Comparison of ENCODE assay signal across 11 cellular contexts in the genomic region with DNA sequence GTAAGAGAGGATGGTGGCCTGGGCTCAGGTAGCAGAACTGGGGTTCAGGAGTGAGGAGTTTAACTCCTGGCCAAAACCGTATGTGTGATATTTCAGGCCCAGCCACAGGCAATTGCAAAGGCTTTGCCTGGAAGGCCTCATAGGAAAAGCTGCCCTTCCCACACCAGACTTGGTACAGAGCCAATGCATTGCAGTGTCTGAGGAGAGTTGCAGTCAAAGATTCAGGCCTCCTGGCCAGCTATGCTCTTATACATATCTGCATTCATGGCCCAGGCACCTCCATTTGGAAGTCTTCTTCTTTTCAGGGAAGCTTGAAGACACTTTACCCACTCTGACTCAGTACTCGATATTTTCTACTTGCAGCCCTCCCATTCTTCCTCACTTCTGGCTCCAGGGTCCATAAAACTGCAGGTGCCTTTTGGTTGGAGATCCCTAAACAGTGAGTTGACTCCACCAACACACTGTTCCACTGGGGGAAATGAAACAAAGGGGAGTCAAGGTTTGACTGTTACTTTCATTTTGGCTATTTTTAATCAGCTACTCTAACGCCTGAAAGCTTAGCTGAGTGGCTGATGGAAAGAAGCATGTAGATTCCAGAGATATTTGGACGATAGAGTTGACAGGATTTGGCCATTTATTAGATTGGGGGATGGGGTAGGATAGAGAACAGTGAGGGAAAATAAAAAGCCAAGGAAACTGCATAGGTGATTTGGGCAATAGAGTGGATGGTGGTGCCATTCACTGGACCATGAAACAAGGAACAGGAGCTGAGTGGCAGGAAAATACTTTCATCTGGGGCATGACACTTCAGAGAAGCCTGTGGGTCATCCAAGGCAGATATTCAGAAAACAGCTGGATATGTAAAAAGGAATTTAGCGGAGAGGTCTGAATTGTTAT. TPM values are rescaled to one million over a fixed set of nuclear protein-coding genes. Genes with fewer than 3 reads are reported as not detected.
DNase-seq lines count a peak whose midpoint lies in the region; ATAC-seq, FAIRE-seq and TF ChIP-seq lines count a peak whose summit lies in the region.
"Had no signal": no experiment of that assay in that cellular context is flagged by ENCODE, and none has a peak within 500 bp of the region (broad histone marks: within the 10 kb centered on the region; RNA-seq: fewer than 3 reads in every experiment).

No MANE protein-coding gene starts in this region.

- DNase-seq in GM23248: peak; percentile 65
- peak in 1 of 6 donors; percentile 27 for DNase-seq in pancreas
- DNase-seq in 8988T: no peak
- DNase-seq in stimulated activated CD4-positive, alpha-beta T cell treated with anti-CD3 and anti-CD28 coated beads, Interleukin-2, amount 100 ng/mL, for 24 hours: no peak
- DNase-seq in cerebellum (ENCODE audit: low spot score): no peak
- no peak for DNase-seq in activated CD4-positive, alpha-beta memory T cell treated with anti-CD3 and anti-CD28 coated beads, Interleukin-2, amount 10 ng/mL, durations not matched to agents 7 days and 5 days
- DNase-seq: foreskin melanocyte, NCI-H345 had no signal

- no peaks in the 10 kb centered on the region for H3F3A ChIP-seq in GM23248 (ENCODE audit: insufficient read depth)

- H3K4me3 Mint-ChIP-seq in activated CD4-positive, alpha-beta memory T cell treated with anti-CD3 and anti-CD28 coated beads, Interleukin-2, amount 10 ng/mL, durations not matched to agents 7 days and 5 days: no peak overlapping the region

- CTCF ChIA-PET in activated CD4-positive, alpha-beta memory T cell treated with anti-CD3 and anti-CD28 coated beads, Interleukin-2, amount 10 ng/mL, durations not matched to agents 7 days and 5 days (lab: Charles Lee): no interaction called here

- no peak for TF ChIP-seq CTCF in pancreas (IDR thresholded peaks at IDR 0.05)

- no peak overlapping the region for H3K4me2 ChIP-seq in GM23248 (ENCODE audit: unreplicated experiment)

- no peaks in the 10 kb centered on the region for H3K4me1 Mint-ChIP-seq in activated CD4-positive, alpha-beta memory T cell treated with anti-CD3 and anti-CD28 coated beads, Interleukin-2, amount 10 ng/mL, durations not matched to agents 7 days and 5 days

- H3K27ac ChIP-seq in GM23248 (no peak overlapping the region), pancreas (no peak overlapping the region)
- H3K27ac ChIP-seq: tibial artery had no signal

- H3K27ac Mint-ChIP-seq in activated CD4-positive, alpha-beta memory T cell treated with anti-CD3 and anti-CD28 coated beads, Interleukin-2, amount 10 ng/mL, durations not matched to agents 7 days and 5 days: no peak overlapping the region

- H3K9me2 ChIP-seq in GM23248 (ENCODE audit: insufficient read depth): no peaks in the 10 kb centered on the region

- H3K9ac ChIP-seq in GM23248: no peak overlapping the region

- in situ Hi-C loops in GM23248 (cut with MboI): no loop called here

- H3K27me3 ChIP-seq in GM23248 (replicated peaks; ENCODE audit: insufficient read depth) (no peaks in the 10 kb centered on the region), pancreas (no peaks in the 10 kb centered on the region)
- H3K27me3 ChIP-seq: tibial artery had no signal

- H3K79me2 ChIP-seq in GM23248 (ENCODE audit: insufficient read depth): no peaks in the 10 kb centered on the region

- no peak for FAIRE-seq in pancreas (lab: Jason Lieb, UNC)

- H3K9me3 ChIP-seq in GM23248 (ENCODE audit: low read depth) (no peaks in the 10 kb centered on the region), pancreas (no peaks in the 10 kb centered on the region)
- H3K9me3 ChIP-seq: tibial artery had no signal

- H3K36me3 Mint-ChIP-seq in activated CD4-positive, alpha-beta memory T cell treated with anti-CD3 and anti-CD28 coated beads, Interleukin-2, amount 10 ng/mL, durations not matched to agents 7 days and 5 days (ENCODE audit: low read depth): no peaks in the 10 kb centered on the region

- peak overlapping the region; percentile 11; the same call in 1 of the 2 replicates for H2AFZ ChIP-seq in GM23248

- H3K4me1 ChIP-seq in GM23248 (ENCODE audit: insufficient read depth): no peaks in the 10 kb centered on the region
- H3K4me1 ChIP-seq in pancreas: no peaks in the 10 kb centered on the region

- intact Hi-C loops in pancreas (cut with DNase I): no loop called here

- no peaks in the 10 kb centered on the region for H3K36me3 ChIP-seq in GM23248 (ENCODE audit: low read depth)
- H3K36me3 ChIP-seq in pancreas: no peaks in the 10 kb centered on the region
- H3K36me3 ChIP-seq: tibial artery had no signal

- POLR2A ChIA-PET in activated CD4-positive, alpha-beta memory T cell treated with anti-CD3 and anti-CD28 coated beads, Interleukin-2, amount 10 ng/mL, durations not matched to agents 7 days and 5 days (lab: Charles Lee): no interaction called here

- no peaks in the 10 kb centered on the region for H3K9me3 Mint-ChIP-seq in activated CD4-positive, alpha-beta memory T cell treated with anti-CD3 and anti-CD28 coated beads, Interleukin-2, amount 10 ng/mL, durations not matched to agents 7 days and 5 days

- no peaks in the 10 kb centered on the region for H4K20me1 ChIP-seq in GM23248 (ENCODE audit: insufficient read depth)

- no peaks in the 10 kb centered on the region for H3K27me3 Mint-ChIP-seq in activated CD4-positive, alpha-beta memory T cell treated with anti-CD3 and anti-CD28 coated beads, Interleukin-2, amount 10 ng/mL, durations not matched to agents 7 days and 5 days

- peak; percentile 98 for ATAC-seq in GM18858 (IDR thresholded peaks at IDR 0.05; ENCODE audit: unreplicated experiment)
- peak; percentile 93 for ATAC-seq in HG03571 (IDR thresholded peaks at IDR 0.05; ENCODE audit: unreplicated experiment)
- ATAC-seq in pancreas: peak in 3 of 4 donors; percentile 31 to 38 (median 36)

- H3K4me3 ChIP-seq in GM23248 (no peak overlapping the region), pancreas (no peak overlapping the region)
- H3K4me3 ChIP-seq: tibial artery had no signal

- 26 to 36% methylated on average over 5 of the region's 5 CpGs for WGBS in GM23248 (ENCODE audit: low coverage in 1 of 2, low lambda C conversion rate in 2 of 2, missing lambda C conversion rate in 2 of 2), 2 experiments
- WGBS in pancreas, 2 donors: 61 to 65% methylated on average over 5 of the region's 5 CpGs

RNA-seq across cellular contexts. Expression of gene IL33, which starts 30.6 kb away (rescaled TPM):
- 3.8 and 4.7 TPM in 2 replicates for total RNA-seq in GM23248 (2014; rRNA removed; shearing (Covaris generic))
- polyA plus RNA-seq in GM23248 (2016; fragmentation: Nextera tagmentation; extraction: Ambion mirVana): 2.2 and 2.9 TPM in 2 replicates
- total RNA-seq in pancreas: 1 to 10 TPM; 1.7 to 5.7 (median 3.5) TPM
- polyA plus RNA-seq in pancreas: 1 to 10 TPM; 3.4 to 4.8 TPM
- total RNA-seq in cerebellum: 10.3 TPM
- not detected for total RNA-seq in activated CD4-positive, alpha-beta memory T cell treated with anti-CD3 and anti-CD28 coated beads, Interleukin-2, amount 10 ng/mL, durations not matched to agents 7 days and 5 days

Comparison
In these comparisons a context has a peak if more than half of its experiments do, and no peak if none do; other contexts are left out.
1. ATAC-seq: peak in every context shown above with its lines; median percentile 98 in GM18858; 93 in HG03571; 36 in pancreas.